Comparison of ENCODE assay signal across 9 cellular contexts in genomic region chr10:10471758-10472157, GRCh38.
"Had no signal": no experiment of that assay in that cellular context is flagged by ENCODE, and none has a peak within 500 bp of the region (broad histone marks: within the 10 kb centered on the region; RNA-seq: fewer than 3 reads in every experiment).

No MANE protein-coding gene starts in this region.

- DNase-seq: GM23248, GOT3, H7, H9, HCEC 1CT, HFFc6 had no signal

- H3K4me1 ChIP-seq: HAP-1 had no signal

- H3K4me3 Mint-ChIP-seq: GM23338, H9, HFFc6 had no signal

- H3K36me3 ChIP-seq: HAP-1 had no signal

- H3K4me3 ChIP-seq: GM23248, GM23338, HAP-1 had no signal

- ATAC-seq: GM23338, HCT116 had no signal

- H3K9me3 ChIP-seq: HAP-1 had no signal

- H3K27ac Mint-ChIP-seq: GM23338, H9, HFFc6 had no signal

- H3K27ac ChIP-seq: GM23248 had no signal
